In genomic region chr14:49959822-49960408, GRCh38 we compare ENCODE assay signal across 8 cellular contexts.
A peak's percentile ranks its signal among the peaks of the same experiment; 100 is the strongest.
DNase-seq lines count a peak whose midpoint lies in the region; ATAC-seq and TF ChIP-seq lines count a peak whose summit lies in the region.

No MANE protein-coding gene starts in this region.

- no peaks in the 10 kb centered on the region for H3K36me3 ChIP-seq in endodermal cell (ENCODE audit: control insufficient read depth, insufficient read depth, low read length)

- no peaks in the 10 kb centered on the region for H3K4me1 ChIP-seq in endodermal cell (ENCODE audit: control insufficient read depth, insufficient read depth, low read length)

- peaks cover 2% of the 10 kb centered on the region for H3K4me1 Mint-ChIP-seq in endodermal cell

- in situ Hi-C loops in GM13976 (cut with MboI; ENCODE audit: low sequenced_read_pairs, unreplicated experiment) (no loop called here), KBM-7 (cut with MboI; ENCODE audit: low pct_unique_long_range_greater_than_20kb, low sequenced_read_pairs) (no loop called here)

- no peaks in the 10 kb centered on the region for H3K36me3 Mint-ChIP-seq in endodermal cell (ENCODE audit: low read depth)

- 87 to 89% methylated on average over 4 to 9 of the region's 9 CpGs for WGBS in endodermal cell (ENCODE audit: insufficient coverage in 1 of 2, insufficient read length in 1 of 2), 2 experiments

- no peaks in the 10 kb centered on the region for H3K27me3 ChIP-seq in endodermal cell (ENCODE audit: control insufficient read depth, insufficient read depth, low read length, poor library complexity, severe bottlenecking)

- no peak overlapping the region for H3K4me3 Mint-ChIP-seq in endodermal cell

- ATAC-seq in GM21576 (IDR thresholded peaks at IDR 0.05; ENCODE audit: unreplicated experiment), result peak; percentile 45

- DNase-seq in GM13976 (ENCODE audit: low spot score), result peak; percentile 47
- DNase-seq in NCI-H146 treated with DMSO at 0.1 percent for 48 hours (lab: John Stamatoyannopoulos, UW; ENCODE audit: unreplicated experiment), result peak; percentile 54
- DNase-seq in endodermal cell, result peak; percentile 20
- no peak for DNase-seq in KG1 (lab: John Stamatoyannopoulos, UW)
- no peak for DNase-seq in activated gamma-delta T cell treated with Interleukin-2 at 50 U/mL for 16 hours
- no peak for DNase-seq in KBM-7
- DNase-seq in occipital lobe (lab: John Stamatoyannopoulos, UW), result no peak

- no peaks in the 10 kb centered on the region for H3K9me3 Mint-ChIP-seq in endodermal cell

- H3K27ac ChIP-seq in endodermal cell (ENCODE audit: low read depth, low read length), result no peak overlapping the region

- H3K4me3 ChIP-seq in endodermal cell (ENCODE audit: low read length), result no peak overlapping the region

- H3K27me3 Mint-ChIP-seq in endodermal cell (ENCODE audit: insufficient read depth), result no peaks in the 10 kb centered on the region

- TF ChIP-seq CTCF in GM13976 (IDR thresholded peaks at IDR 0.05; ENCODE audit: borderline replicate concordance, control extremely low read depth, extremely low read depth, insufficient read depth, missing control alignments) (no peak), endodermal cell (conservative IDR thresholded peaks at IDR 0.05) (no peak)

- no peaks in the 10 kb centered on the region for H3K9me3 ChIP-seq in endodermal cell (ENCODE audit: control insufficient read depth, low read length)

- H3K9ac ChIP-seq in endodermal cell (ENCODE audit: extremely low read depth, low read length, poor library complexity, severe bottlenecking), result no peak overlapping the region

- H3K27ac Mint-ChIP-seq in endodermal cell, result no peak overlapping the region

Comparison
In these comparisons a context has a peak if more than half of its experiments do, and no peak if none do; other contexts are left out.
1. DNase-seq: peak in GM13976 (single experiment), NCI-H146 treated with DMSO at 0.1 percent for 48 hours (single experiment) and endodermal cell (single experiment); none in KG1 (single experiment), activated gamma-delta T cell treated with Interleukin-2 at 50 U/mL for 16 hours (single experiment), KBM-7 (single experiment) and occipital lobe (single experiment).